23 cellular contexts compared by ENCODE assay signal in genomic region chr20:57650756-57651483, GRCh38. TPM values are rescaled to one million over a fixed set of nuclear protein-coding genes. Genes with fewer than 3 reads are reported as not detected.
DNase-seq lines count a peak whose midpoint lies in the region; ATAC-seq, FAIRE-seq and TF ChIP-seq lines count a peak whose summit lies in the region.
"Had no signal": no experiment of that assay in that cellular context is flagged by ENCODE, and none has a peak within 500 bp of the region (broad histone marks: within the 10 kb centered on the region; RNA-seq: fewer than 3 reads in every experiment).

No MANE protein-coding gene starts in this region.

- no peak overlapping the region for H3K4me3 Mint-ChIP-seq in neural progenitor cell
- H3K4me3 Mint-ChIP-seq: activated CD4-positive, alpha-beta T cell treated with anti-CD3 and anti-CD28 coated beads for 36 hours; activated naive CD8-positive, alpha-beta T cell; nephron; T-helper 2 cell treated with Interferon-gamma antibody and Interleukin-4, amounts not matched to agents 5 μg/mL and 100 μg/mL, for 36 hours had no signal

- peaks cover 7% of the 10 kb centered on the region for H3K36me3 Mint-ChIP-seq in neural progenitor cell
- H3K36me3 Mint-ChIP-seq: activated naive CD8-positive, alpha-beta T cell had no signal

- H3K36me3 ChIP-seq in left lung (peaks cover 0 to 30% of the 10 kb centered on the region in 2 donors), gastrocnemius medialis (peaks cover 0 to 9% of the 10 kb centered on the region in 2 donors), neural progenitor cell (no peaks in the 10 kb centered on the region)

- intact Hi-C loops in left lung (cut with DNase I) (loop anchor here in 1 of 2 donors (10.0 kb wide), 1 partner anchor 434 kb away; no protein-coding TSS in a partner anchor), gastrocnemius medialis (cut with DNase I; ENCODE audit: low total_unique reads) (loop anchor here (10.0 kb wide), 1 partner anchor 554 kb away; no protein-coding TSS in a partner anchor)

- H3K27ac Mint-ChIP-seq in neural progenitor cell, result no peak overlapping the region
- H3K27ac Mint-ChIP-seq: activated CD4-positive, alpha-beta T cell treated with anti-CD3 and anti-CD28 coated beads for 36 hours; activated naive CD8-positive, alpha-beta T cell; T-helper 2 cell treated with Interferon-gamma antibody and Interleukin-4, amounts not matched to agents 5 μg/mL and 100 μg/mL, for 36 hours had no signal

- H3K79me2 ChIP-seq in neural progenitor cell (ENCODE audit: low read depth), result no peaks in the 10 kb centered on the region

- in situ Hi-C loops in gastrocnemius medialis (cut with MboI; ENCODE audit: low sequenced_read_pairs in 4 of 4), result loop anchor here in 3 of 4 donors (5.0 to 10.0 kb wide), 4 partner anchors 104 to 534 kb away; no protein-coding TSS in a partner anchor

- peak; percentile 14 for DNase-seq in COLO668 (lab: John Stamatoyannopoulos, UW; ENCODE audit: unreplicated experiment)
- DNase-seq in D721Med (ENCODE audit: insufficient read length, low spot score), result peak; percentile 16
- peak; percentile 24 to 65 for DNase-seq in left lung
- DNase-seq in gastrocnemius medialis, result no peak
- DNase-seq in neural progenitor cell (ENCODE audit: low spot score), result no peak
- no peak for DNase-seq in HCEC 1CT
- DNase-seq in activated CD4-positive, alpha-beta T cell treated with anti-CD3 and anti-CD28 coated beads for 48 hours, result no peak
- DNase-seq: activated CD4-positive, alpha-beta T cell treated with anti-CD3 and anti-CD28 coated beads for 36 hours; BE2C; body of pancreas; KBM-7; mesenchymal stem cell; NK-92 treated with Interleukin-12 subunit alpha and Interleukin-12 subunit beta, amount 100 ng/mL, for 24 hours; SHP77 treated with DMSO at 0.1 percent for 48 hours; stimulated activated naive CD4-positive, alpha-beta T cell had no signal

- H2AFZ ChIP-seq in neural progenitor cell (replicated peaks), result no peak overlapping the region

- H3K9me3 ChIP-seq in left lung (no peaks in the 10 kb centered on the region), gastrocnemius medialis (no peaks in the 10 kb centered on the region), neural progenitor cell (ENCODE audit: low read depth) (no peaks in the 10 kb centered on the region)
- H3K9me3 ChIP-seq: BE2C, tibial nerve had no signal

- H3K27ac ChIP-seq in VCaP (peak overlapping the region; percentile 31; the same call in 1 of the 2 replicates), left lung (no peak overlapping the region), gastrocnemius medialis (no peak overlapping the region), neural progenitor cell (no peak overlapping the region)
- H3K27ac ChIP-seq: body of pancreas, tibial nerve had no signal

- TF ChIP-seq CTCF in D721Med (IDR thresholded peaks at IDR 0.05; ENCODE audit: insufficient read depth, missing control alignments) (no peak), VCaP (conservative IDR thresholded peaks at IDR 0.05) (no peak), left lung (IDR thresholded peaks at IDR 0.05) (no peak), gastrocnemius medialis (IDR thresholded peaks at IDR 0.05 in 4 of 5, conservative IDR thresholded peaks at IDR 0.05 in 1 of 5) (no peak), neural progenitor cell (IDR thresholded peaks at IDR 0.05) (no peak)

- FAIRE-seq in D721Med (lab: Jason Lieb, UNC), result no peak
- FAIRE-seq: H54 had no signal

- no peaks in the 10 kb centered on the region for H3F3A ChIP-seq in neural progenitor cell (ENCODE audit: low read depth)

- no peak overlapping the region for H3K9ac ChIP-seq in neural progenitor cell

- ATAC-seq in left lung (no peak), gastrocnemius medialis (no peak)
- ATAC-seq: activated CD4-positive, alpha-beta T cell treated with anti-CD3 and anti-CD28 coated beads for 36 hours; body of pancreas had no signal

- H3K27me3 ChIP-seq in left lung (no peaks in the 10 kb centered on the region), gastrocnemius medialis (no peaks in the 10 kb centered on the region), neural progenitor cell (no peaks in the 10 kb centered on the region)
- H3K27me3 ChIP-seq: BE2C, body of pancreas, tibial nerve had no signal

- H3K4me1 Mint-ChIP-seq in neural progenitor cell, result peaks cover 5% of the 10 kb centered on the region

- TF ChIP-seq POLR2A in gastrocnemius medialis (IDR thresholded peaks at IDR 0.05), result no peak

- H3K27me3 Mint-ChIP-seq in neural progenitor cell (ENCODE audit: insufficient read depth, low read depth), result peaks cover 25% of the 10 kb centered on the region
- H3K27me3 Mint-ChIP-seq: activated CD4-positive, alpha-beta T cell treated with anti-CD3 and anti-CD28 coated beads for 36 hours; activated naive CD8-positive, alpha-beta T cell had no signal

- H3K9me3 Mint-ChIP-seq in neural progenitor cell, result peaks cover 3% of the 10 kb centered on the region
- H3K9me3 Mint-ChIP-seq: T-helper 2 cell treated with Interferon-gamma antibody and Interleukin-4, amounts not matched to agents 5 μg/mL and 100 μg/mL, for 36 hours had no signal

- no peak overlapping the region for H3K4me2 ChIP-seq in neural progenitor cell

- H3K4me1 ChIP-seq in left lung (no peaks in the 10 kb centered on the region), gastrocnemius medialis (no peaks in the 10 kb centered on the region), neural progenitor cell (no peaks in the 10 kb centered on the region)
- H3K4me1 ChIP-seq: body of pancreas had no signal

- no peaks in the 10 kb centered on the region for H4K20me1 ChIP-seq in neural progenitor cell (ENCODE audit: low read depth)

- H3K4me3 ChIP-seq in left lung, result no peak overlapping the region
- no peak overlapping the region for H3K4me3 ChIP-seq in gastrocnemius medialis
- H3K4me3 ChIP-seq in neural progenitor cell, result no peak overlapping the region
- H3K4me3 ChIP-seq: body of pancreas, tibial nerve had no signal

RNA-seq across cellular contexts. Expression of gene ZBP1, which starts 30.7 kb away (rescaled TPM):
- total RNA-seq in left lung (1 to 10 TPM; 1.0 to 5.3 TPM), gastrocnemius medialis (not detected), neural progenitor cell (ENCODE audit: low replicate concordance) (not detected in 2 replicates)
- total RNA-seq: epithelial cell of proximal tubule, glomerular endothelial cell had no signal

RNA-seq across cellular contexts. Expression of gene PMEPA1, which starts 58.9 kb away (rescaled TPM):
- total RNA-seq in left lung (100 to 1,000 TPM in 1 of 2 donors, 10 to 100 TPM in 1; 41.0 to 109 TPM), gastrocnemius medialis (1 to 10 TPM; 1.5 to 8.1 (median 5.8) TPM), neural progenitor cell (ENCODE audit: low replicate concordance) (0.03 and 1.7 TPM in 2 replicates)

Comparison
In these comparisons a context has a peak if more than half of its experiments do, and no peak if none do; other contexts are left out.
1. DNase-seq: peak in COLO668 (single experiment), D721Med (single experiment) and left lung (2 of 2); none in gastrocnemius medialis (0 of 2), neural progenitor cell (single experiment), HCEC 1CT (single experiment) and activated CD4-positive, alpha-beta T cell treated with anti-CD3 and anti-CD28 coated beads for 48 hours (single experiment).
2. RNA of gene PMEPA1, which starts 58.9 kb away (total RNA-seq): 41.0 to 109 TPM in left lung; 1.5 to 8.1 TPM in gastrocnemius medialis and 0.03 to 1.7 TPM in neural progenitor cell; every median in the first group is over 4 times any median in the second.